In genomic region chr22:42313804-42314581, GRCh38 we compare ENCODE assay signal across 9 cellular contexts. TPM values are rescaled to one million over a fixed set of nuclear protein-coding genes. Genes with fewer than 3 reads are reported as not detected.
DNase-seq lines count a peak whose midpoint lies in the region; ATAC-seq and TF ChIP-seq lines count a peak whose summit lies in the region.
"Had no signal": no experiment of that assay in that cellular context is flagged by ENCODE, and none has a peak within 500 bp of the region (broad histone marks: within the 10 kb centered on the region; RNA-seq: fewer than 3 reads in every experiment).

No MANE protein-coding gene starts in this region.

- H3K4me3 Mint-ChIP-seq in T-helper 17 cell: no peak overlapping the region
- H3K4me3 Mint-ChIP-seq in naive thymus-derived CD4-positive, alpha-beta T cell: peak overlapping the region in 9 of 10 donors; percentile 21 to 76 (median 68)

- DNase-seq in NCI-H187 (lab: John Stamatoyannopoulos, UW): peak; percentile 48 to 62
- no peak for DNase-seq in NCI-H187 treated with DMSO at 0.1 percent for 48 hours (lab: John Stamatoyannopoulos, UW)
- peak; percentile 96 for DNase-seq in NCI-H1092 treated with DMSO at 0.1 percent for 48 hours (lab: John Stamatoyannopoulos, UW)
- DNase-seq in T-helper 17 cell: peak in 1 of 3 donors; percentile 30
- peak in 7 of 10 donors; percentile 33 to 74 (median 63) for DNase-seq in dorsolateral prefrontal cortex
- DNase-seq in naive thymus-derived CD4-positive, alpha-beta T cell: peak in 8 of 9 donors; percentile 34 to 73 (median 60)

- H3K36me3 Mint-ChIP-seq in T-helper 17 cell (ENCODE audit: low read depth): peaks cover 2% of the 10 kb centered on the region
- H3K36me3 Mint-ChIP-seq in naive thymus-derived CD4-positive, alpha-beta T cell: no peaks in the 10 kb centered on the region

- intact Hi-C loops in dorsolateral prefrontal cortex (cut with DNase I): no loop called here
- intact Hi-C loops in naive thymus-derived CD4-positive, alpha-beta T cell (cut with micrococcal nuclease): loop anchor here (1.0 to 2.0 kb wide), 8 partner anchors 18 to 348 kb away; partner anchors contain the start of gene NDUFA6 (in 1 of the 2)

- POLR2A ChIA-PET in naive thymus-derived CD4-positive, alpha-beta T cell (lab: Charles Lee): interaction anchor here (1.3 to 7.1 kb wide), 2 partner anchors 12 to 17 kb away, joined by 4 to 50 read pairs; no protein-coding TSS in a partner anchor

- H3K9me3 Mint-ChIP-seq in naive thymus-derived CD4-positive, alpha-beta T cell: no peaks in the 10 kb centered on the region

- peak overlapping the region in 5 of 59 donors; percentile 2 to 50 (median 26) for H3K27ac ChIP-seq in dorsolateral prefrontal cortex
- H3K27ac ChIP-seq in naive thymus-derived CD4-positive, alpha-beta T cell (ENCODE audit: low read depth, low read length): no peak overlapping the region
- H3K27ac ChIP-seq: 22Rv1 had no signal

- no peaks in the 10 kb centered on the region for H3K9me3 ChIP-seq in T-helper 17 cell (ENCODE audit: control insufficient read depth, low read length, poor library complexity, severe bottlenecking)
- no peaks in the 10 kb centered on the region for H3K9me3 ChIP-seq in naive thymus-derived CD4-positive, alpha-beta T cell (ENCODE audit: control insufficient read depth in 2 of 3, low read length in 3 of 3)

- peaks cover 4% of the 10 kb centered on the region for H3K27me3 Mint-ChIP-seq in T-helper 17 cell
- H3K27me3 Mint-ChIP-seq in naive thymus-derived CD4-positive, alpha-beta T cell: no peaks in the 10 kb centered on the region

- H3K4me1 Mint-ChIP-seq in T-helper 17 cell: peaks cover 32% of the 10 kb centered on the region
- H3K4me1 Mint-ChIP-seq in naive thymus-derived CD4-positive, alpha-beta T cell: peaks cover 28 to 62% (median 52%) of the 10 kb centered on the region in 7 donors

- no peaks in the 10 kb centered on the region for H3K36me3 ChIP-seq in naive thymus-derived CD4-positive, alpha-beta T cell (ENCODE audit: control insufficient read depth in 2 of 3, insufficient read depth in 3 of 3, low read length in 3 of 3)

- TF ChIP-seq CTCF in dorsolateral prefrontal cortex (IDR thresholded peaks at IDR 0.05 in 54 of 56, conservative IDR thresholded peaks at IDR 0.05 in 2 of 56; ENCODE audit: low read depth in 1 of 56, partially characterized antibody in 56 of 56): peak in 47 of 56 donors; percentile 14 to 64 (median 42)

- H3K4me3 ChIP-seq in dorsolateral prefrontal cortex: no peak overlapping the region
- H3K4me3 ChIP-seq in naive thymus-derived CD4-positive, alpha-beta T cell (ENCODE audit: low read length): no peak overlapping the region

- peaks cover 23 to 46% of the 10 kb centered on the region in 2 donors for H3K4me1 ChIP-seq in naive thymus-derived CD4-positive, alpha-beta T cell (ENCODE audit: control insufficient read depth in 2 of 2, insufficient read depth in 2 of 2, low read length in 2 of 2)

- ATAC-seq in T-helper 17 cell: peak; percentile 67
- ATAC-seq in naive thymus-derived CD4-positive, alpha-beta T cell: peak; percentile 75
- no peak for ATAC-seq in HG03432 (IDR thresholded peaks at IDR 0.05; ENCODE audit: unreplicated experiment)
- ATAC-seq in HG02938 (IDR thresholded peaks at IDR 0.05; ENCODE audit: unreplicated experiment): no peak

- peak overlapping the region; percentile 93 for H3K27ac Mint-ChIP-seq in T-helper 17 cell
- H3K27ac Mint-ChIP-seq in naive thymus-derived CD4-positive, alpha-beta T cell: peak overlapping the region in 8 of 9 donors; percentile 43 to 95 (median 88)

- H3K27me3 ChIP-seq in dorsolateral prefrontal cortex: no peaks in the 10 kb centered on the region
- H3K27me3 ChIP-seq in naive thymus-derived CD4-positive, alpha-beta T cell (ENCODE audit: control insufficient read depth in 2 of 2, insufficient read depth in 2 of 2, low read length in 2 of 2): no peaks in the 10 kb centered on the region

- CTCF ChIA-PET in naive thymus-derived CD4-positive, alpha-beta T cell (lab: Charles Lee): interaction anchor here (0.6 to 2.6 kb wide), 14 partner anchors 9 to 222 kb away, joined by 3 to 11 read pairs (median 3); no protein-coding TSS in a partner anchor

RNA-seq across cellular contexts. Expression of gene TCF20, which starts 43.5 kb away (rescaled TPM):
- total RNA-seq in T-helper 17 cell: 10 to 100 TPM; 68.7 to 81.9 TPM
- total RNA-seq in dorsolateral prefrontal cortex: 10 to 100 TPM; 46.9 to 80.5 (median 64.3) TPM
- total RNA-seq in naive thymus-derived CD4-positive, alpha-beta T cell: 10 to 100 TPM; 63.6 to 97.2 (median 78.1) TPM
- polyA plus RNA-seq in naive thymus-derived CD4-positive, alpha-beta T cell: 1 to 10 TPM; 3.3 to 3.8 TPM

Comparison
In these comparisons a context has a peak if more than half of its experiments do, and no peak if none do; other contexts are left out.
1. ATAC-seq: peak in T-helper 17 cell (single experiment) and naive thymus-derived CD4-positive, alpha-beta T cell (single experiment); none in HG03432 (single experiment) and HG02938 (single experiment).
2. intact Hi-C loops: an anchor here in naive thymus-derived CD4-positive, alpha-beta T cell (1.0 to 2.0 kb wide); none called in dorsolateral prefrontal cortex.